In genomic region chr2:152661076-152661475, GRCh38 we compare ENCODE assay signal across 8 cellular contexts.
"Had no signal": no experiment of that assay in that cellular context is flagged by ENCODE, and none has a peak within 500 bp of the region (broad histone marks: within the 10 kb centered on the region; RNA-seq: fewer than 3 reads in every experiment).

No MANE protein-coding gene starts in this region.

- ATAC-seq: GM12878 had no signal

- FAIRE-seq: G401.6, GM12878, GM12891, GM12892, GM18507, GM19239 had no signal

- DNase-seq: GDM1, GF-D8 had no signal

- H3K4me3 ChIP-seq: GM12878 had no signal
